ENCODE assay signal across 18 cellular contexts in genomic region chr10:43976292-43976691, GRCh38.
DNase-seq lines count a peak whose midpoint lies in the region; ATAC-seq lines count a peak whose summit lies in the region.
"Had no signal": no experiment of that assay in that cellular context is flagged by ENCODE, and none has a peak within 500 bp of the region (broad histone marks: within the 10 kb centered on the region; RNA-seq: fewer than 3 reads in every experiment).

No MANE protein-coding gene starts in this region.

- H3K4me1 Mint-ChIP-seq in activated T-helper 2 cell treated with anti-CD3 and anti-CD28 coated beads, Interferon-gamma antibody, Interleukin-2, Interleukin-4, amounts not matched to agents 10 μg/mL and 5 μg/mL and 100 μg/mL, durations not matched to agents 14 hours and 24 hours and 36 hours (ENCODE audit: low read depth), result peaks cover 7% of the 10 kb centered on the region
- H3K4me1 Mint-ChIP-seq: B cell had no signal

- H2AFZ ChIP-seq in GM23248 (no peak overlapping the region), mesenchymal stem cell (ENCODE audit: low read depth, low read length) (no peak overlapping the region)

- no peak overlapping the region for H2AK5ac ChIP-seq in mesenchymal stem cell (ENCODE audit: low read length, severe bottlenecking)

- H3K23ac ChIP-seq in mesenchymal stem cell (ENCODE audit: low read length in 2 of 2), result no peak overlapping the region

- H3K9me3 Mint-ChIP-seq in activated T-helper 2 cell treated with anti-CD3 and anti-CD28 coated beads, Interferon-gamma antibody, Interleukin-2, Interleukin-4, amounts not matched to agents 10 μg/mL and 5 μg/mL and 100 μg/mL, durations not matched to agents 14 hours and 24 hours and 36 hours, result peaks cover 3% of the 10 kb centered on the region
- H3K9me3 Mint-ChIP-seq: CD4-positive, alpha-beta T cell; CD8-positive, alpha-beta T cell had no signal

- H4K20me1 ChIP-seq in GM23248 (ENCODE audit: insufficient read depth), result no peaks in the 10 kb centered on the region
- H4K20me1 ChIP-seq: BLaER1 treated with 17β-estradiol and CSF1 and Interleukin-3, amounts not matched to agents 10 nM and 100 nM had no signal

- H3K14ac ChIP-seq in mesenchymal stem cell (ENCODE audit: low read length in 2 of 2), result no peak overlapping the region

- H3K79me1 ChIP-seq in mesenchymal stem cell (replicated peaks; ENCODE audit: low read length, poor library complexity, severe bottlenecking), result no peaks in the 10 kb centered on the region

- no peak overlapping the region for H3K18ac ChIP-seq in mesenchymal stem cell (ENCODE audit: low read depth in 1 of 2, low read length in 2 of 2)

- H3K27me3 Mint-ChIP-seq in activated T-helper 2 cell treated with anti-CD3 and anti-CD28 coated beads, Interferon-gamma antibody, Interleukin-2, Interleukin-4, amounts not matched to agents 10 μg/mL and 5 μg/mL and 100 μg/mL, durations not matched to agents 14 hours and 24 hours and 36 hours (ENCODE audit: low read depth), result peaks cover 1% of the 10 kb centered on the region
- H3K27me3 Mint-ChIP-seq: B cell; CD4-positive, alpha-beta T cell had no signal

- H4K8ac ChIP-seq in mesenchymal stem cell (ENCODE audit: low read length), result no peak overlapping the region

- no peak overlapping the region for H3K4me3 Mint-ChIP-seq in activated T-helper 2 cell treated with anti-CD3 and anti-CD28 coated beads, Interferon-gamma antibody, Interleukin-2, Interleukin-4, amounts not matched to agents 10 μg/mL and 5 μg/mL and 100 μg/mL, durations not matched to agents 14 hours and 24 hours and 36 hours (ENCODE audit: low read depth)
- H3K4me3 Mint-ChIP-seq: B cell; CD4-positive, alpha-beta T cell; CD8-positive, alpha-beta T cell had no signal

- in situ Hi-C loops in GM23248 (cut with MboI), result no loop called here

- H3K9me2 ChIP-seq in GM23248 (ENCODE audit: insufficient read depth), result no peaks in the 10 kb centered on the region

- WGBS in GM23248 (ENCODE audit: low coverage in 1 of 2, low lambda C conversion rate in 2 of 2, missing lambda C conversion rate in 2 of 2), 2 experiments, result 52 to 58% methylated on average over 1 of the region's 1 CpG
- WGBS in mesenchymal stem cell, result 50% methylated on average over 1 of the region's 1 CpG

- H2BK5ac ChIP-seq in mesenchymal stem cell (ENCODE audit: low read depth, low read length, poor library complexity, severe bottlenecking), result no peak overlapping the region

- ATAC-seq in Right ventricle myocardium superior (ENCODE audit: poor library complexity) (no peak), left cardiac atrium (no peak)
- ATAC-seq: A549; CD8-positive, alpha-beta T cell had no signal

- no peaks in the 10 kb centered on the region for H3K79me2 ChIP-seq in GM23248 (ENCODE audit: insufficient read depth)

- H3K4me1 ChIP-seq in GM23248 (ENCODE audit: insufficient read depth) (no peaks in the 10 kb centered on the region), mesenchymal stem cell (ENCODE audit: control insufficient read depth, insufficient read depth, low read depth, low read length) (no peaks in the 10 kb centered on the region)
- H3K4me1 ChIP-seq: A549, Caco-2 had no signal

- no peak overlapping the region for H3K4me3 ChIP-seq in GM23248
- H3K4me3 ChIP-seq in mesenchymal stem cell (ENCODE audit: insufficient read depth in 1 of 2, low read depth in 1 of 2, low read length in 2 of 2), result no peak overlapping the region
- H3K4me3 ChIP-seq: A549; BLaER1 treated with 17β-estradiol and CSF1 and Interleukin-3, amounts not matched to agents 10 nM and 100 nM had no signal

- H3K4ac ChIP-seq in mesenchymal stem cell (ENCODE audit: low read depth in 1 of 2, low read length in 2 of 2), result no peak overlapping the region

- H3K4me2 ChIP-seq in GM23248 (ENCODE audit: unreplicated experiment) (no peak overlapping the region), mesenchymal stem cell (ENCODE audit: low read length, poor library complexity, severe bottlenecking) (no peak overlapping the region)
- H3K4me2 ChIP-seq: A549 had no signal

- H2BK120ac ChIP-seq in mesenchymal stem cell (ENCODE audit: low read depth, low read length), result no peak overlapping the region

- no peaks in the 10 kb centered on the region for H3K9me3 ChIP-seq in GM23248 (ENCODE audit: low read depth)
- no peaks in the 10 kb centered on the region for H3K9me3 ChIP-seq in mesenchymal stem cell (ENCODE audit: control insufficient read depth, low read length)
- H3K9me3 ChIP-seq: A549, Caco-2 had no signal

- H3K27ac ChIP-seq in GM23248, result no peak overlapping the region
- H3K27ac ChIP-seq in mesenchymal stem cell (ENCODE audit: low read length, poor library complexity, severe bottlenecking), result no peak overlapping the region
- H3K27ac ChIP-seq: 22Rv1; A549; BLaER1 treated with 17β-estradiol and CSF1 and Interleukin-3, amounts not matched to agents 10 nM and 100 nM; C4-2B had no signal

- no peaks in the 10 kb centered on the region for H3F3A ChIP-seq in GM23248 (ENCODE audit: insufficient read depth)

- H2BK15ac ChIP-seq in mesenchymal stem cell (ENCODE audit: low read depth, poor library complexity, severe bottlenecking), result no peak overlapping the region

- no peaks in the 10 kb centered on the region for H3K36me3 Mint-ChIP-seq in activated T-helper 2 cell treated with anti-CD3 and anti-CD28 coated beads, Interferon-gamma antibody, Interleukin-2, Interleukin-4, amounts not matched to agents 10 μg/mL and 5 μg/mL and 100 μg/mL, durations not matched to agents 14 hours and 24 hours and 36 hours (ENCODE audit: low read depth)
- H3K36me3 Mint-ChIP-seq: CD8-positive, alpha-beta T cell had no signal

- H3K36me3 ChIP-seq in GM23248 (ENCODE audit: low read depth) (no peaks in the 10 kb centered on the region), mesenchymal stem cell (ENCODE audit: control insufficient read depth in 1 of 2, insufficient read depth in 2 of 2, low read depth in 1 of 2, low read length in 2 of 2) (no peaks in the 10 kb centered on the region)
- H3K36me3 ChIP-seq: BLaER1 treated with 17β-estradiol and CSF1 and Interleukin-3, amounts not matched to agents 10 nM and 100 nM had no signal

- no peak overlapping the region for H3K27ac Mint-ChIP-seq in activated T-helper 2 cell treated with anti-CD3 and anti-CD28 coated beads, Interferon-gamma antibody, Interleukin-2, Interleukin-4, amounts not matched to agents 10 μg/mL and 5 μg/mL and 100 μg/mL, durations not matched to agents 14 hours and 24 hours and 36 hours
- H3K27ac Mint-ChIP-seq: B cell; CD4-positive, alpha-beta T cell; CD8-positive, alpha-beta T cell had no signal

- H4K91ac ChIP-seq in mesenchymal stem cell (ENCODE audit: low read length), result no peak overlapping the region

- peak; percentile 6 for DNase-seq in GM23248
- peak; percentile 29 to 55 for DNase-seq in dermis microvascular lymphatic vessel endothelial cell (ENCODE audit: low read depth in 2 of 2)
- peak; percentile 23 for DNase-seq in mesenchymal stem cell
- DNase-seq in activated T-helper 2 cell treated with anti-CD3 and anti-CD28 coated beads, Interferon-gamma antibody, Interleukin-2, Interleukin-4, amounts not matched to agents 10 μg/mL and 5 μg/mL and 100 μg/mL, durations not matched to agents 14 hours and 24 hours and 36 hours (ENCODE audit: low spot score), result no peak
- no peak for DNase-seq in Right ventricle myocardium superior
- no peak for DNase-seq in left cardiac atrium
- DNase-seq: AML-193; Caco-2; Calu3; CD4-positive, alpha-beta T cell; DMS79 treated with DMSO at 0.1 percent for 48 hours; GF-D8 had no signal

- H2BK12ac ChIP-seq in mesenchymal stem cell (ENCODE audit: low read length in 2 of 2), result no peak overlapping the region

- H3K27me3 ChIP-seq in GM23248 (replicated peaks; ENCODE audit: insufficient read depth), result no peaks in the 10 kb centered on the region
- peaks cover 0 to 9% of the 10 kb centered on the region in 2 experiments for H3K27me3 ChIP-seq in mesenchymal stem cell (ENCODE audit: control insufficient read depth in 1 of 2, insufficient read depth in 1 of 2, low read length in 2 of 2)
- H3K27me3 ChIP-seq: BLaER1 treated with 17β-estradiol and CSF1 and Interleukin-3, amounts not matched to agents 10 nM and 100 nM had no signal

- intact Hi-C loops in activated T-helper 2 cell treated with anti-CD3 and anti-CD28 coated beads, Interferon-gamma antibody, Interleukin-2, Interleukin-4, amounts not matched to agents 10 μg/mL and 5 μg/mL and 100 μg/mL, durations not matched to agents 14 hours and 24 hours and 36 hours (cut with micrococcal nuclease), result no loop called here
- intact Hi-C loops in Right ventricle myocardium superior (cut with DNase I) (no loop called here), left cardiac atrium (cut with DNase I) (no loop called here)

- H3K9ac ChIP-seq in GM23248 (no peak overlapping the region), mesenchymal stem cell (ENCODE audit: low read length) (no peak overlapping the region)
- H3K9ac ChIP-seq: BLaER1 treated with 17β-estradiol and CSF1 and Interleukin-3, amounts not matched to agents 10 nM and 100 nM had no signal

Comparison
In these comparisons a context has a peak if more than half of its experiments do, and no peak if none do; other contexts are left out.
1. DNase-seq: peak in GM23248 (single experiment), dermis microvascular lymphatic vessel endothelial cell (2 of 2) and mesenchymal stem cell (single experiment); none in activated T-helper 2 cell treated with anti-CD3 and anti-CD28 coated beads, Interferon-gamma antibody, Interleukin-2, Interleukin-4, amounts not matched to agents 10 μg/mL and 5 μg/mL and 100 μg/mL, durations not matched to agents 14 hours and 24 hours and 36 hours (single experiment), Right ventricle myocardium superior (single experiment) and left cardiac atrium (single experiment).